Comparison of ENCODE assay signal across 8 cellular contexts in the genomic region with DNA sequence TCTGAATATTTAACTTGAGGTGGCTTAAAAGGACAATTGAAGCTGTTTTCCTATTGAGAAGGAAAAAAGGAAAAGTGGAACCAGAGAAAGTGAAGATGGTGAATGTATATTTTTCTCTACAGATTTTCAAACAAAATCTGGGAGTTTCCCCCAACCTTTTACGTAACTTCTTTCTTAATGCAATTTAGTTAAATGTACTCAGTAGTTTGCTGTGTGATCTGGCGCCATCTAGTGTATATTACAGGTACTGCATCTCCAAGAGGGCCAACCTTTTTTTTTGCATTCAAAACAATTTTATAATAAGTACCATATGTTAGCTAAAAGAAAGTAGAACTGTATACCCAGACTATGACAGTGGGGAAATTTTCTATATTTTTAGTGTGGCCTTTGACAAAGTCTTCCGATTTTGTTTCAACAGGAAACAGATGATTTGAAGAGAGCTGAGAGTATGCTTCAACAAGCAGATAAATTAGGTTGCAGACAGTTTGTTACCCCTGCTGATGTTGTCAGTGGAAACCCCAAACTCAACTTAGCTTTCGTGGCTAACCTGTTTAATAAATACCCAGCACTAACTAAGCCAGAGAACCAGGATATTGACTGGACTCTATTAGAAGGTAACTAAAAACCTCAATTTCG.
DNase-seq lines count a peak whose midpoint lies in the region; ATAC-seq and TF ChIP-seq lines count a peak whose summit lies in the region.

No MANE protein-coding gene starts in this region.

- intact Hi-C loops in HCT116 (cut with micrococcal nuclease): loop anchor here (1.0 to 2.0 kb wide), 2 partner anchors 313 to 416 kb away; no protein-coding TSS in a partner anchor

- H2AFZ ChIP-seq in HCT116 (ENCODE audit: low read depth, low read length, poor library complexity, severe bottlenecking): no peak overlapping the region

- no peaks in the 10 kb centered on the region for H3K9me3 ChIP-seq in HCT116 (ENCODE audit: control insufficient read depth in 1 of 2, insufficient read depth in 1 of 2, low read depth in 1 of 2, low read length in 2 of 2)

- no peak for TF ChIP-seq POLR2A in HCT116 (IDR thresholded peaks at IDR 0.05; ENCODE audit: borderline replicate concordance, extremely low read depth, insufficient read depth, insufficient read length)

- in situ Hi-C loops in brain microvascular endothelial cell (cut with HindIII; ENCODE audit: low pct_ligation_motif_present, low sequenced_read_pairs): no loop called here

- H3K4me1 ChIP-seq in HCT116 (ENCODE audit: control insufficient read depth in 1 of 2, insufficient read depth in 2 of 2, low read length in 2 of 2): no peaks in the 10 kb centered on the region

- POLR2A ChIA-PET in HCT116 (lab: Charles Lee): no interaction called here

- H3K27ac ChIP-seq in HCT116 (ENCODE audit: low read depth, low read length): no peak overlapping the region
- no peak overlapping the region for H3K27ac ChIP-seq in brain microvascular endothelial cell

- no peaks in the 10 kb centered on the region for H4K20me1 ChIP-seq in HCT116 (ENCODE audit: insufficient read depth)

- DNase-seq in NCI-H1436 (lab: John Stamatoyannopoulos, UW) (peak; percentile 24), NCI-H1436 treated with DMSO at 0.1 percent for 48 hours (lab: John Stamatoyannopoulos, UW) (no peak), HCT116 (ENCODE audit: low read depth, low spot score) (peak; percentile 15), NOMO-1 treated with DMSO at 0.1 percent for 48 hours (lab: John Stamatoyannopoulos, UW; ENCODE audit: unreplicated experiment) (peak; percentile 45), brain microvascular endothelial cell (peak; percentile 66), kidney epithelial cell (ENCODE audit: low read depth) (no peak), stromal cell of bone marrow (ENCODE audit: low read depth) (peak; percentile 49)

- TF ChIP-seq RAD21 in HCT116 (IDR thresholded peaks at IDR 0.05; ENCODE audit: low read depth): peak; percentile 74

- RAD21 ChIA-PET in HCT116 (lab: Charles Lee; ENCODE audit: low non-redundant PET in 1 of 2, low total read pairs in 2 of 2, uncharacterized antibody in 2 of 2, unreplicated experiment in 2 of 2): interaction anchor here in 1 of 2 experiments (1.1 kb wide), 1 partner anchor 311 kb away, joined by 3 read pairs; no protein-coding TSS in a partner anchor

- no peaks in the 10 kb centered on the region for H3K27me3 ChIP-seq in HCT116 (ENCODE audit: insufficient read depth, low read length)
- H3K27me3 ChIP-seq in brain microvascular endothelial cell (replicated peaks): no peaks in the 10 kb centered on the region
- H3K27me3 ChIP-seq in kidney epithelial cell (ENCODE audit: control insufficient read depth, insufficient read depth, low read length): peaks cover 3% of the 10 kb centered on the region

- no peak overlapping the region for H3K9ac ChIP-seq in HCT116 (ENCODE audit: low read length)

- BruUV-seq in HCT116 (replicated peaks; lab: Mats Ljungman, UMichigan): no TSS peak

- H3K4me2 ChIP-seq in HCT116 (ENCODE audit: low read length): no peak overlapping the region

- no peaks in the 10 kb centered on the region; a peak in 1 of 4 replicates for H3K36me3 ChIP-seq in HCT116 (ENCODE audit: control insufficient read depth in 1 of 2, insufficient read depth in 2 of 2, low read length in 2 of 2)
- H3K36me3 ChIP-seq in brain microvascular endothelial cell (replicated peaks): peaks cover 32% of the 10 kb centered on the region
- no peaks in the 10 kb centered on the region for H3K36me3 ChIP-seq in kidney epithelial cell (ENCODE audit: control insufficient read depth, insufficient read depth, low read length)

- CTCF ChIA-PET in HCT116 (lab: Charles Lee): interaction anchor here (1.0 to 1.8 kb wide), 4 partner anchors 46 to 416 kb away, joined by 3 to 13 read pairs (median 4); no protein-coding TSS in a partner anchor

- no peaks in the 10 kb centered on the region for H3K9me2 ChIP-seq in HCT116 (ENCODE audit: insufficient read depth)

- H3K79me2 ChIP-seq in HCT116 (ENCODE audit: insufficient read depth, low read length): no peaks in the 10 kb centered on the region

- no peak for ATAC-seq in HCT116
- ATAC-seq in GM21515 (IDR thresholded peaks at IDR 0.05; ENCODE audit: unreplicated experiment): no peak

- TF ChIP-seq CTCF in HCT116 (IDR thresholded peaks at IDR 0.05 in 2 of 3, conservative IDR thresholded peaks at IDR 0.05 in 1 of 3; ENCODE audit: borderline replicate concordance in 1 of 3, insufficient read depth in 1 of 3, low read depth in 2 of 3, low read length in 2 of 3) (peak; percentile 48 to 74 (median 69); a peak in 5 of 6 replicates), brain microvascular endothelial cell (IDR thresholded peaks at IDR 0.05; ENCODE audit: low read depth, low read length, missing control alignments) (peak; percentile 74), kidney epithelial cell (IDR thresholded peaks at IDR 0.05; ENCODE audit: insufficient read depth, low read length, poor library complexity, severe bottlenecking) (peak; percentile 84)

- H3K4me3 ChIP-seq in HCT116 (replicated peaks in 1 of 2; ENCODE audit: low read depth in 1 of 2, low read length in 2 of 2): no peak overlapping the region
- H3K4me3 ChIP-seq in brain microvascular endothelial cell (ENCODE audit: low read depth, low read length): no peak overlapping the region
- H3K4me3 ChIP-seq in kidney epithelial cell (ENCODE audit: low read depth, low read length): no peak overlapping the region

TF ChIP-seq in HCT116, 20 proteins besides CTCF, POLR2A, EP300 and RAD21:
- TF ChIP-seq CEBPB (IDR thresholded peaks at IDR 0.05; ENCODE audit: low read depth) (no peak), TCF7L2 (IDR thresholded peaks at IDR 0.05; ENCODE audit: borderline replicate concordance, extremely low read depth, insufficient read depth, insufficient read length) (no peak), ZNF274 (IDR thresholded peaks at IDR 0.05; ENCODE audit: low read depth, low read length) (no peak), EZH2phosphoT487 (IDR thresholded peaks at IDR 0.05; ENCODE audit: borderline replicate concordance) (no peak), JUND (IDR thresholded peaks at IDR 0.05) (no peak), EGR1 (IDR thresholded peaks at IDR 0.05; ENCODE audit: low read depth) (no peak)

Comparison
In these comparisons a context has a peak if more than half of its experiments do, and no peak if none do; other contexts are left out.
1. DNase-seq: peak in NCI-H1436 (single experiment), HCT116 (single experiment), NOMO-1 treated with DMSO at 0.1 percent for 48 hours (single experiment), brain microvascular endothelial cell (single experiment) and stromal cell of bone marrow (single experiment); none in NCI-H1436 treated with DMSO at 0.1 percent for 48 hours (single experiment) and kidney epithelial cell (single experiment).
2. Peak in every context shown above with its lines, with median percentiles within 50 percentile points of each other: CTCF ChIP-seq.